Comparison of ENCODE assay signal across 19 cellular contexts in genomic region chr6:137210903-137211302, GRCh38. TPM values are rescaled to one million over a fixed set of nuclear protein-coding genes. Genes with fewer than 3 reads are reported as not detected.
A peak's percentile ranks its signal among the peaks of the same experiment; 100 is the strongest.
DNase-seq lines count a peak whose midpoint lies in the region; ATAC-seq and TF ChIP-seq lines count a peak whose summit lies in the region.
"Had no signal": no experiment of that assay in that cellular context is flagged by ENCODE, and none has a peak within 500 bp of the region (broad histone marks: within the 10 kb centered on the region; RNA-seq: fewer than 3 reads in every experiment).

No MANE protein-coding gene starts in this region.

- H3F3A ChIP-seq in GM23248 (ENCODE audit: insufficient read depth) = peaks cover 9% of the 10 kb centered on the region

- intact Hi-C loops in heart left ventricle (cut with DNase I) = loop anchor here in 2 of 10 donors (10.0 kb wide), 1 partner anchor 104 kb away; no protein-coding TSS in a partner anchor

- 0 out of 2 replicates have a peak overlapping the region, but pooled peaks have one; percentile 13 for H3K27ac ChIP-seq in GM23248
- peak overlapping the region in 11 of 12 donors; percentile 10 to 100 (median 53) for H3K27ac ChIP-seq in heart left ventricle
- H3K27ac ChIP-seq: WERI-Rb-1 had no signal

- ATAC-seq in heart left ventricle = peak; percentile 52 to 85 (median 76)
- no peak for ATAC-seq in GM19397 (IDR thresholded peaks at IDR 0.05; ENCODE audit: unreplicated experiment)
- ATAC-seq: activated CD8-positive, alpha-beta memory T cell treated with anti-CD3 and anti-CD28 coated beads, Interleukin-2, amount 10 ng/mL, durations not matched to agents 7 days and 5 days had no signal

- H3K9me2 ChIP-seq in GM23248 (ENCODE audit: insufficient read depth) = no peaks in the 10 kb centered on the region

- no peak for TF ChIP-seq CTCF in heart left ventricle (IDR thresholded peaks at IDR 0.05)

- H4K20me1 ChIP-seq in GM23248 (ENCODE audit: insufficient read depth) = no peaks in the 10 kb centered on the region

- H3K4me3 ChIP-seq in GM23248 = no peak overlapping the region
- H3K4me3 ChIP-seq in heart left ventricle = peak overlapping the region in 1 of 12 donors; percentile 0

- no peak overlapping the region for H3K9ac ChIP-seq in GM23248

- peaks cover 100% of the 10 kb centered on the region for H3K79me2 ChIP-seq in GM23248 (ENCODE audit: insufficient read depth)

- no peak overlapping the region for H2AFZ ChIP-seq in GM23248

- H3K27me3 ChIP-seq in GM23248 (replicated peaks; ENCODE audit: insufficient read depth) (no peaks in the 10 kb centered on the region), heart left ventricle (no peaks in the 10 kb centered on the region)

- DNase-seq in GM23248 (peak; percentile 71), astrocyte of the hippocampus (ENCODE audit: low read depth, low spot score) (peak; percentile 28), heart left ventricle (peak in 1 of 5 donors; percentile 39), renal cortical epithelial cell (ENCODE audit: low read depth) (peak; percentile 62), NCI-H526 (lab: John Stamatoyannopoulos, UW) (no peak), germinal center (ENCODE audit: low spot score) (no peak)
- no peak for DNase-seq in stimulated activated naive CD4-positive, alpha-beta T cell treated with Interleukin-2 at 50 U/mL for 16 hours (lab: John Stamatoyannopoulos, UW)
- DNase-seq: activated CD8-positive, alpha-beta memory T cell treated with anti-CD3 and anti-CD28 coated beads, Interleukin-2, amount 10 ng/mL, durations not matched to agents 7 days and 5 days; activated naive CD4-positive, alpha-beta T cell; C1 segment of cervical spinal cord; erythroblast; H7; NCI-H1694; OCI-M1; stimulated activated CD4-positive, alpha-beta T cell treated with anti-CD3 and anti-CD28 coated beads, Interleukin-12 subunit alpha, Interleukin-12 subunit beta, amount 100 ng/mL, for 4 hours; WERI-Rb-1 had no signal

- H3K4me1 ChIP-seq in GM23248 (ENCODE audit: insufficient read depth) = peaks cover 33% of the 10 kb centered on the region
- peaks cover 8 to 100% (median 82%) of the 10 kb centered on the region in 12 donors for H3K4me1 ChIP-seq in heart left ventricle

- H3K4me2 ChIP-seq in GM23248 (ENCODE audit: unreplicated experiment) = no peak overlapping the region

- H3K9me3 ChIP-seq in GM23248 (ENCODE audit: low read depth) (no peaks in the 10 kb centered on the region), heart left ventricle (peaks cover 0 to 15% (median 0%) of the 10 kb centered on the region in 12 donors)

- in situ Hi-C loops in GM23248 (cut with MboI) = no loop called here

- TF ChIP-seq POLR2A in heart left ventricle (IDR thresholded peaks at IDR 0.05) = no peak

- peaks cover 2% of the 10 kb centered on the region for H3K36me3 ChIP-seq in GM23248 (ENCODE audit: low read depth)
- H3K36me3 ChIP-seq in heart left ventricle = peaks cover 0 to 48% (median 5%) of the 10 kb centered on the region in 9 donors

RNA-seq across cellular contexts. Expression of gene IFNGR1, which starts 8.3 kb away (rescaled TPM):
- 57.0 and 58.8 TPM in 2 replicates for total RNA-seq in GM23248 (2014; rRNA removed; shearing (Covaris generic))
- polyA plus RNA-seq in GM23248 (2016; fragmentation: Nextera tagmentation; extraction: Ambion mirVana) = 61.6 and 65.3 TPM in 2 replicates
- total RNA-seq in heart left ventricle = 100 to 1,000 TPM in 3 of 9 donors, 10 to 100 TPM in 6; 68.6 to 152 (median 79.2) TPM
- 10 to 100 TPM; 75.4 to 90.9 TPM for polyA plus RNA-seq in heart left ventricle
- total RNA-seq in renal cortical epithelial cell = 124 and 143 TPM in 2 replicates

RNA-seq across cellular contexts. Expression of gene IL22RA2, which starts 37.5 kb away (rescaled TPM):
- total RNA-seq in GM23248 (2014; rRNA removed; shearing (Covaris generic)) = not detected in 2 replicates
- polyA plus RNA-seq in GM23248 (2016; fragmentation: Nextera tagmentation; extraction: Ambion mirVana) (not detected in 2 replicates), heart left ventricle (under 1 TPM in 1 of 2 donors, not detected in 1; 0.03 TPM)
- total RNA-seq in heart left ventricle (under 1 TPM in 1 of 9 donors, not detected in 8; 0.21 TPM), renal cortical epithelial cell (not detected in 2 replicates)
- total RNA-seq: activated CD8-positive, alpha-beta memory T cell treated with anti-CD3 and anti-CD28 coated beads, Interleukin-2, amount 10 ng/mL, durations not matched to agents 7 days and 5 days; H7; mesothelial cell of epicardium; NCI-H460 had no signal

Comparison
In these comparisons a context has a peak if more than half of its experiments do, and no peak if none do; other contexts are left out.
1. DNase-seq: peak in GM23248 (single experiment), astrocyte of the hippocampus (single experiment) and renal cortical epithelial cell (single experiment); none in NCI-H526 (0 of 2), stimulated activated naive CD4-positive, alpha-beta T cell treated with Interleukin-2 at 50 U/mL for 16 hours (single experiment) and germinal center (single experiment).